In genomic region chrX:27186671-27187070, GRCh38 we compare ENCODE assay signal across 8 cellular contexts.
A peak's percentile ranks its signal among the peaks of the same experiment; 100 is the strongest.
DNase-seq lines count a peak whose midpoint lies in the region; TF ChIP-seq lines count a peak whose summit lies in the region.

No MANE protein-coding gene starts in this region.

- H3K4me3 ChIP-seq in AG09309 (ENCODE audit: control insufficient read depth, low read depth, low read length) (no peak overlapping the region), dorsolateral prefrontal cortex (no peak overlapping the region)

- no peak overlapping the region for H3K27ac ChIP-seq in dorsolateral prefrontal cortex

- TF ChIP-seq CTCF in AG09309 (IDR thresholded peaks at IDR 0.05; ENCODE audit: control insufficient read depth, insufficient read depth, low read depth, low read length, missing control alignments) (peak; percentile 68), dorsolateral prefrontal cortex (IDR thresholded peaks at IDR 0.05 in 54 of 56, conservative IDR thresholded peaks at IDR 0.05 in 2 of 56; ENCODE audit: low read depth in 1 of 56, partially characterized antibody in 56 of 56) (peak; percentile 39 to 81 (median 68))

- DNase-seq in AG09309 (ENCODE audit: low read depth), result no peak
- peak; percentile 0 for DNase-seq in G401 (ENCODE audit: low spot score)
- DNase-seq in HT1080 (ENCODE audit: low read depth), result peak; percentile 43
- DNase-seq in RPMI7951 (ENCODE audit: low read depth), result peak; percentile 14
- DNase-seq in dorsolateral prefrontal cortex, result peak in 1 of 10 donors; percentile 12
- DNase-seq in occipital lobe (lab: John Stamatoyannopoulos, UW), result peak; percentile 1
- no peak for DNase-seq in cerebellar nuclear complex (lab: John Stamatoyannopoulos, UW)
- DNase-seq in stimulated activated naive CD4-positive, alpha-beta T cell treated with Interleukin-2 at 50 U/mL for 16 hours (lab: John Stamatoyannopoulos, UW), result no peak

- in situ Hi-C loops in G401 (cut with HindIII; ENCODE audit: low sequenced_read_pairs), result no loop called here

- intact Hi-C loops in dorsolateral prefrontal cortex (cut with DNase I), result no loop called here

- H3K27me3 ChIP-seq in dorsolateral prefrontal cortex, result peaks cover 0 to 33% (median 11%) of the 10 kb centered on the region in 45 donors

Comparison
In these comparisons a context has a peak if more than half of its experiments do, and no peak if none do; other contexts are left out.
1. DNase-seq: peak in G401 (single experiment), HT1080 (single experiment), RPMI7951 (single experiment) and occipital lobe (single experiment); none in AG09309 (single experiment), cerebellar nuclear complex (0 of 2) and stimulated activated naive CD4-positive, alpha-beta T cell treated with Interleukin-2 at 50 U/mL for 16 hours (single experiment).